8 cellular contexts compared by ENCODE assay signal in genomic region chr12:99985129-99985570, GRCh38. TPM values are rescaled to one million over a fixed set of nuclear protein-coding genes. Genes with fewer than 3 reads are reported as not detected.
A peak's percentile ranks its signal among the peaks of the same experiment; 100 is the strongest.
DNase-seq lines count a peak whose midpoint lies in the region; TF ChIP-seq lines count a peak whose summit lies in the region.

No MANE protein-coding gene starts in this region.

- H2AFZ ChIP-seq in GM23248 (peak overlapping the region; percentile 86), OCI-LY1 (ENCODE audit: low read length) (no peak overlapping the region), neuronal stem cell (ENCODE audit: low read length) (peak overlapping the region; percentile 99)

- H3K9me2 ChIP-seq in GM23248 (ENCODE audit: insufficient read depth) (no peaks in the 10 kb centered on the region), OCI-LY1 (ENCODE audit: low read depth, low read length) (no peaks in the 10 kb centered on the region)

- no peak overlapping the region for H3K18ac ChIP-seq in neuronal stem cell (ENCODE audit: low read length)

- no peak overlapping the region for H3K23ac ChIP-seq in neuronal stem cell (ENCODE audit: low read depth, low read length, poor library complexity)

- CTCF ChIA-PET in CD8-positive, alpha-beta memory T cell (lab: Charles Lee): no interaction called here

- H2BK5ac ChIP-seq in neuronal stem cell (ENCODE audit: low read length): no peak overlapping the region

- H2BK120ac ChIP-seq in neuronal stem cell (ENCODE audit: low read depth, low read length): no peak overlapping the region

- no peaks in the 10 kb centered on the region for H3K36me3 ChIP-seq in CD8-positive, alpha-beta memory T cell (ENCODE audit: insufficient read depth, low read length)
- H3K36me3 ChIP-seq in GM23248 (ENCODE audit: low read depth) (no peaks in the 10 kb centered on the region), OCI-LY1 (ENCODE audit: insufficient read depth, low read length) (no peaks in the 10 kb centered on the region), neuronal stem cell (replicated peaks in 1 of 2; ENCODE audit: control insufficient read depth in 2 of 2, insufficient read depth in 2 of 2, low read length in 2 of 2) (no peaks in the 10 kb centered on the region)

- no peak overlapping the region for H2AK5ac ChIP-seq in neuronal stem cell (ENCODE audit: low read depth, low read length)

- H3K27me3 Mint-ChIP-seq in CD8-positive, alpha-beta memory T cell: peaks cover 30 to 65% of the 10 kb centered on the region in 2 donors
- peaks cover 3% of the 10 kb centered on the region for H3K27me3 Mint-ChIP-seq in endothelial cell (ENCODE audit: unreplicated experiment)

- H3K79me2 ChIP-seq in GM23248 (ENCODE audit: insufficient read depth): no peaks in the 10 kb centered on the region
- H3K79me2 ChIP-seq in OCI-LY1 (ENCODE audit: insufficient read depth, low read length): no peaks in the 10 kb centered on the region

- peak overlapping the region in 5 of 7 donors; percentile 18 to 87 (median 47) for H3K4me3 Mint-ChIP-seq in CD8-positive, alpha-beta memory T cell
- H3K4me3 Mint-ChIP-seq in endothelial cell (ENCODE audit: unreplicated experiment): peak overlapping the region; percentile 94

- H3K79me1 ChIP-seq in neuronal stem cell (ENCODE audit: low read depth, low read length): no peaks in the 10 kb centered on the region

- peaks cover 8 to 15% (median 15%) of the 10 kb centered on the region in 3 donors for H3K4me1 Mint-ChIP-seq in CD8-positive, alpha-beta memory T cell
- H3K4me1 Mint-ChIP-seq in endothelial cell (ENCODE audit: unreplicated experiment): peaks cover 5% of the 10 kb centered on the region

- H3K36me3 Mint-ChIP-seq in CD8-positive, alpha-beta memory T cell: peaks cover 0 to 4% (median 0%) of the 10 kb centered on the region in 3 donors
- H3K36me3 Mint-ChIP-seq in endothelial cell (ENCODE audit: low read depth, unreplicated experiment): no peaks in the 10 kb centered on the region

- H3K4me3 ChIP-seq in CD8-positive, alpha-beta memory T cell (ENCODE audit: low read length): no peak overlapping the region
- H3K4me3 ChIP-seq in GM23248: peak overlapping the region; percentile 79
- peak overlapping the region; percentile 55 for H3K4me3 ChIP-seq in OCI-LY1 (ENCODE audit: low read depth, low read length, poor library complexity, severe bottlenecking)
- H3K4me3 ChIP-seq in neuronal stem cell (ENCODE audit: low read length in 2 of 2): peak overlapping the region; percentile 56 to 86

- H3K9me3 Mint-ChIP-seq in CD8-positive, alpha-beta memory T cell: peaks cover 0 to 2% (median 0%) of the 10 kb centered on the region in 5 donors
- no peaks in the 10 kb centered on the region for H3K9me3 Mint-ChIP-seq in endothelial cell (ENCODE audit: unreplicated experiment)

- H3K4ac ChIP-seq in neuronal stem cell (ENCODE audit: low read length): no peak overlapping the region

- WGBS in GM23248 (ENCODE audit: low coverage in 1 of 2, low lambda C conversion rate in 2 of 2, missing lambda C conversion rate in 2 of 2), 2 experiments: 0 to 3% methylated on average over 10 of the region's 10 CpGs
- no CpG with 5 or more reads among the region's 10 CpGs for WGBS in neuronal stem cell (ENCODE audit: extremely low coverage in 2 of 2, insufficient read length in 2 of 2, insufficient replicate concordance in 1 of 2), 2 donors

- H3K4me1 ChIP-seq in CD8-positive, alpha-beta memory T cell (ENCODE audit: insufficient read depth, low read length): no peaks in the 10 kb centered on the region
- H3K4me1 ChIP-seq in GM23248 (ENCODE audit: insufficient read depth) (no peaks in the 10 kb centered on the region; the same call in 1 of the 2 replicates), OCI-LY1 (ENCODE audit: insufficient read depth, low read length, severe bottlenecking) (peaks cover 7% of the 10 kb centered on the region), neuronal stem cell (ENCODE audit: control insufficient read depth in 2 of 2, insufficient read depth in 1 of 2, low read depth in 1 of 2, low read length in 2 of 2) (peaks cover 2 to 7% of the 10 kb centered on the region in 2 donors)

- POLR2A ChIA-PET in CD8-positive, alpha-beta memory T cell (lab: Charles Lee): no interaction called here

- no peaks in the 10 kb centered on the region for H3K27me3 ChIP-seq in CD8-positive, alpha-beta memory T cell (ENCODE audit: insufficient read depth, low read length, poor library complexity, severe bottlenecking)
- H3K27me3 ChIP-seq in GM23248 (replicated peaks; ENCODE audit: insufficient read depth) (peaks cover 21% of the 10 kb centered on the region), OCI-LY1 (ENCODE audit: insufficient read depth, low read length) (peaks cover 3% of the 10 kb centered on the region), neuronal stem cell (ENCODE audit: control insufficient read depth in 3 of 3, insufficient read depth in 3 of 3, low read depth in 1 of 3, low read length in 3 of 3) (peaks cover 0 to 55% (median 6%) of the 10 kb centered on the region in 3 experiments)

- H4K20me1 ChIP-seq in GM23248 (ENCODE audit: insufficient read depth): no peaks in the 10 kb centered on the region
- no peaks in the 10 kb centered on the region for H4K20me1 ChIP-seq in OCI-LY1 (ENCODE audit: insufficient read depth, low read length)

- H3F3A ChIP-seq in GM23248 (ENCODE audit: insufficient read depth) (no peaks in the 10 kb centered on the region), OCI-LY1 (ENCODE audit: insufficient read depth, low read length) (no peaks in the 10 kb centered on the region)

- H3K4me2 ChIP-seq in GM23248 (ENCODE audit: unreplicated experiment): peak overlapping the region; percentile 90
- peak overlapping the region; percentile 69 for H3K4me2 ChIP-seq in OCI-LY1 (ENCODE audit: low read length)
- peak overlapping the region; percentile 88 for H3K4me2 ChIP-seq in neuronal stem cell (ENCODE audit: insufficient read depth, low read length, poor library complexity, severe bottlenecking)

- no peak for DNase-seq in CD8-positive, alpha-beta memory T cell
- peak; percentile 28 for DNase-seq in GM23248
- no peak for DNase-seq in endothelial cell (ENCODE audit: low spot score)
- no peak for DNase-seq in neuronal stem cell (ENCODE audit: low spot score)
- no peak for DNase-seq in NAMALWA (ENCODE audit: low spot score)
- DNase-seq in stimulated activated CD4-positive, alpha-beta T cell treated with anti-CD3 and anti-CD28 coated beads, Interleukin-15, amount 100 ng/mL, for 24 hours: no peak
- DNase-seq in AML-193 (lab: John Stamatoyannopoulos, UW): no peak

- no peak overlapping the region for H3K27ac Mint-ChIP-seq in CD8-positive, alpha-beta memory T cell
- H3K27ac Mint-ChIP-seq in endothelial cell (ENCODE audit: unreplicated experiment): no peak overlapping the region

- no peak overlapping the region for H3K27ac ChIP-seq in CD8-positive, alpha-beta memory T cell (ENCODE audit: low read depth, low read length)
- H3K27ac ChIP-seq in GM23248: no peak overlapping the region
- H3K27ac ChIP-seq in OCI-LY1 (ENCODE audit: low read depth, low read length, poor library complexity, severe bottlenecking): no peak overlapping the region
- no peak overlapping the region for H3K27ac ChIP-seq in neuronal stem cell (replicated peaks; ENCODE audit: low read length)

- no peak overlapping the region for H2BK12ac ChIP-seq in neuronal stem cell (ENCODE audit: low read length)

- H4K8ac ChIP-seq in neuronal stem cell (ENCODE audit: low read depth, low read length): no peak overlapping the region

- no peak overlapping the region for H4K91ac ChIP-seq in neuronal stem cell (ENCODE audit: low read depth, low read length, poor library complexity)

- H3K9ac ChIP-seq in GM23248 (peak overlapping the region; percentile 27; the same call in 1 of the 2 replicates), OCI-LY1 (ENCODE audit: low read length) (no peak overlapping the region; the same call in 1 of the 2 replicates), neuronal stem cell (ENCODE audit: low read depth, low read length, poor library complexity) (no peak overlapping the region)

- no peak overlapping the region for H2BK15ac ChIP-seq in neuronal stem cell (ENCODE audit: low read length)

- H3K9me3 ChIP-seq in CD8-positive, alpha-beta memory T cell (ENCODE audit: low read length): no peaks in the 10 kb centered on the region
- H3K9me3 ChIP-seq in GM23248 (ENCODE audit: low read depth): no peaks in the 10 kb centered on the region
- no peaks in the 10 kb centered on the region for H3K9me3 ChIP-seq in OCI-LY1 (ENCODE audit: low read length)
- no peaks in the 10 kb centered on the region for H3K9me3 ChIP-seq in neuronal stem cell (replicated peaks in 1 of 2; ENCODE audit: control insufficient read depth in 2 of 2, insufficient read depth in 1 of 2, low read depth in 1 of 2, low read length in 2 of 2)

- in situ Hi-C loops in GM23248 (cut with MboI): no loop called here

- TF ChIP-seq CTCF in OCI-LY1 (IDR thresholded peaks at IDR 0.05; ENCODE audit: low read length) (no peak), endothelial cell (IDR thresholded peaks at IDR 0.05; ENCODE audit: unreplicated experiment) (no peak)

- H3K14ac ChIP-seq in neuronal stem cell (ENCODE audit: low read length): no peak overlapping the region

RNA-seq across cellular contexts. Expression of gene ANKS1B, which starts 0.4 kb away (rescaled TPM):
- under 1 TPM; 0.39 to 0.60 TPM for total RNA-seq in CD8-positive, alpha-beta memory T cell
- not detected for polyA plus RNA-seq in CD8-positive, alpha-beta memory T cell
- not detected in 2 replicates for total RNA-seq in GM23248 (2014; rRNA removed; shearing (Covaris generic))
- polyA plus RNA-seq in GM23248 (2016; fragmentation: Nextera tagmentation; extraction: Ambion mirVana): not detected in 2 replicates
- total RNA-seq in endothelial cell (ENCODE audit: unreplicated experiment): 2.6 TPM
- 5.3 TPM for polyA plus RNA-seq in neuronal stem cell (2013, experiment 1 of 2)
- polyA plus RNA-seq in neuronal stem cell (2013, experiment 2 of 2): 5.2 TPM
